ENCODE assay signal across 15 cellular contexts in the genomic region with DNA sequence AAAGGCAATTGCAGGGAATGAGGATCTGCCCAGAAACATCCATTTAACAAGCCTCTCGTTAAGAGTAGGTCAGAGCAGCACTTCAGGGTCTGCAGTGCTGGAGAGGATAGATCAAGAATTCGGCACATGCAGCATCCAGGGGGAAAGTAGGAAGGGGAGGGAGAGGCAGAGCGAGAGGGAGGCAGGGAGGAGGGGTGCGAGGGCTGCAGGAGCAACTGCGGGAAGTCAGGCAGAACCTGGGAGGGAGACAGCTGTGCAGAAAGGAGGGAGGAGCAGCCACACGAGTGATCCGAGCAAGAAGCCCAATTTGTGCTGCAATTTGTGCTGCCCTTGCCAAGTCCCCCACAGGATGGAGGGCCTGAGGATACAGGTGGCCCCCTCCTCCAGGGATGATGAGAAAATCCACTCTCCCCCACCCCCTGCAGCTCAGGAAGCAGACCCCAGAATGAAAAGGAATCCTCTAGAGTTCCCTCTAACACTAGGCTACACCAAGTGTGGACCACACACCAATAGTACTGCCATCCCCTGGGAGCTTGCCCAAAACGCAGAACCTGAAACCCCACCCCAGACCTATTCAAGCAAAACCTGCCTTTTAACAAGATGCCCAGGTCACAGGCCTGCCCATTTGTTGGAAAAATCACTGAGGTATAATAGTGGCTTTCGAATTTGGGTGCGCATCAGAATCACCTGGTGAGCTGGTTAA.
DNase-seq lines count a peak whose midpoint lies in the region; ATAC-seq and TF ChIP-seq lines count a peak whose summit lies in the region.
"Had no signal": no experiment of that assay in that cellular context is flagged by ENCODE, and none has a peak within 500 bp of the region (broad histone marks: within the 10 kb centered on the region; RNA-seq: fewer than 3 reads in every experiment).

No MANE protein-coding gene starts in this region.

- H2AFZ ChIP-seq in hepatocyte = no peak overlapping the region

- DNase-seq in NCI-H1092 treated with DMSO at 0.1 percent for 48 hours (lab: John Stamatoyannopoulos, UW) = peak; percentile 70
- DNase-seq in NCI-H2227 treated with DMSO at 0.1 percent for 48 hours (lab: John Stamatoyannopoulos, UW) = peak; percentile 23
- peak; percentile 67 for DNase-seq in ecto neural progenitor cell (ENCODE audit: low spot score)
- DNase-seq in putamen (ENCODE audit: low spot score) = peak; percentile 42
- DNase-seq in NCI-H774 (lab: John Stamatoyannopoulos, UW) = no peak
- DNase-seq in hepatocyte (ENCODE audit: low spot score) = no peak
- DNase-seq: activated T-cell treated with anti-CD3 and anti-CD28 coated beads, Interleukin-2, amount 50 U/mL, for 48 hours; CD4-positive, CD25-positive, alpha-beta regulatory T cell; left colon; NCI-H226; RPMI8226; stimulated activated CD4-positive, alpha-beta T cell treated with anti-CD3 and anti-CD28 coated beads, Interleukin-2, amount 100 ng/mL, for 24 hours; trophoblast cell had no signal

- no peak overlapping the region for H3K4me2 ChIP-seq in hepatocyte

- WGBS in hepatocyte (ENCODE audit: low lambda C conversion rate, missing lambda C conversion rate) = 57% methylated on average over 10 of the region's 10 CpGs

- H3K27me3 ChIP-seq in hepatocyte = no peaks in the 10 kb centered on the region

- no peak overlapping the region for H3K27ac ChIP-seq in hepatocyte
- H3K27ac ChIP-seq: epithelial cell of prostate had no signal

- no peaks in the 10 kb centered on the region for H3K9me3 ChIP-seq in hepatocyte (ENCODE audit: low read depth)

- H3K4me1 ChIP-seq in hepatocyte (ENCODE audit: insufficient read depth) = no peaks in the 10 kb centered on the region

- no peaks in the 10 kb centered on the region for H4K20me1 ChIP-seq in hepatocyte (ENCODE audit: insufficient read depth, poor library complexity, severe bottlenecking)

- TF ChIP-seq CTCF in hepatocyte (IDR thresholded peaks at IDR 0.05; ENCODE audit: poor library complexity) = no peak

- no peak for ATAC-seq in HG03520 (IDR thresholded peaks at IDR 0.05; ENCODE audit: unreplicated experiment)
- ATAC-seq: left colon had no signal

- no peaks in the 10 kb centered on the region for H3K36me3 ChIP-seq in hepatocyte (replicated peaks; ENCODE audit: insufficient read depth, low read depth)

- H3K4me3 ChIP-seq in hepatocyte = no peak overlapping the region

- no peaks in the 10 kb centered on the region for H3K9me2 ChIP-seq in hepatocyte (replicated peaks; ENCODE audit: insufficient read depth)

- H3K79me2 ChIP-seq in hepatocyte = no peaks in the 10 kb centered on the region

Comparison
In these comparisons a context has a peak if more than half of its experiments do, and no peak if none do; other contexts are left out.
1. DNase-seq: peak in NCI-H1092 treated with DMSO at 0.1 percent for 48 hours (single experiment), NCI-H2227 treated with DMSO at 0.1 percent for 48 hours (single experiment), ecto neural progenitor cell (single experiment) and putamen (single experiment); none in NCI-H774 (single experiment) and hepatocyte (single experiment).